In the genomic region with DNA sequence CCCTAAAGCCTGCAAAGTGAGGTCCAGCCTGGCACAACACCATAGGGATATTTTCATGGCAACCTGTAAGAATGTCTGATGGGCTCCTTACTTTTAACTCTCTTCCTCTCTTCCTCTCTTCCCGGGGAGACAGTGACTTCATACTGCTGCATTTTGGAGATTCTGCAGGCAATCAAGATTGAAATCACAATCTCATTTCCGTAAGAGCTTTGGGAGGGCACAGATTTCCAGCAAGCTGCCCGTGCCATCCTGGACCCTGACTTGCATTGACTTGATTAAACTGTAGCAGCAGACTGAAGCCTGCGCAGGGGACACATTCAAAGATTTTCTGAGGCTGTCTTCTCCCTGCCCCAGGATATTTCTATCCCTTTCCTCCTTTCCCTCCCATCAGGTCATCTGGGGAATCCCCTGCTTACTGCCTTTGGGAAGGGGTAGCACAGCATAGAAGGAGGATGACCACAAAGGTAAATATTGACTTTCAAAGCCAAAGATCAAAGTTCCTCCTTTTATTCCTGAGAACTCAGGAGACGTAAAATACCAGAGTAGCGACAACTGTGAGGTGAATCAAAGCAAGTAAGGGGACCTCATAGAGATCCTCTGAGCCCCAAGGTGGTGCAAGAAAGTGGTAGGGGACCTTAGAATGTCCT, we compare ENCODE assay signal across 1 cellular context.
TF ChIP-seq lines count a peak whose summit lies in the region.

No MANE protein-coding gene starts in this region.

TF ChIP-seq in HepG2, 621 proteins besides CTCF, POLR2A, EP300 and RAD21 (continued from another document and continues in another):
- no peak for TF ChIP-seq ZNF562 (CRISPR knock-in tag; IDR thresholded peaks at IDR 0.05; ENCODE audit: borderline replicate concordance)
- TF ChIP-seq, protein P1, sequence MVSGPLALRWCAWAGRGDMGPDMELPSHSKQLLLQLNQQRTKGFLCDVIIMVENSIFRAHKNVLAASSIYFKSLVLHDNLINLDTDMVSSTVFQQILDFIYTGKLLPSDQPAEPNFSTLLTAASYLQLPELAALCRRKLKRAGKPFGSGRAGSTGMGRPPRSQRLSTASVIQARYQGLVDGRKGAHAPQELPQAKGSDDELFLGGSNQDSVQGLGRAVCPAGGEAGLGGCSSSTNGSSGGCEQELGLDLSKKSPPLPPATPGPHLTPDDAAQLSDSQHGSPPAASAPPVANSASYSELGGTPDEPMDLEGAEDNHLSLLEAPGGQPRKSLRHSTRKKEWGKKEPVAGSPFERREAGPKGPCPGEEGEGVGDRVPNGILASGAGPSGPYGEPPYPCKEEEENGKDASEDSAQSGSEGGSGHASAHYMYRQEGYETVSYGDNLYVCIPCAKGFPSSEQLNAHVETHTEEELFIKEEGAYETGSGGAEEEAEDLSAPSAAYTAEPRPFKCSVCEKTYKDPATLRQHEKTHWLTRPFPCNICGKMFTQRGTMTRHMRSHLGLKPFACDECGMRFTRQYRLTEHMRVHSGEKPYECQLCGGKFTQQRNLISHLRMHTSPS (CRISPR knock-in tag; IDR thresholded peaks at IDR 0.05; ENCODE audit: low read depth), result no peak
- TF ChIP-seq TARDBP (CRISPR knock-in tag; IDR thresholded peaks at IDR 0.05), result no peak
- no peak for TF ChIP-seq TP53 (CRISPR knock-in tag; conservative IDR thresholded peaks at IDR 0.05)
- TF ChIP-seq ZNF263 (CRISPR knock-in tag; IDR thresholded peaks at IDR 0.05), result no peak
- TF ChIP-seq MAFK (conservative IDR thresholded peaks at IDR 0.05 in 1 of 2, IDR thresholded peaks at IDR 0.05 in 1 of 2; ENCODE audit: low read length in 2 of 2), result no peak
- TF ChIP-seq HNRNPUL1 (IDR thresholded peaks at IDR 0.05; ENCODE audit: low read depth, low read length), result no peak
- TF ChIP-seq ZNF335 (CRISPR knock-in tag; IDR thresholded peaks at IDR 0.05), result no peak
- TF ChIP-seq ZNF589 (CRISPR knock-in tag; conservative IDR thresholded peaks at IDR 0.05), result no peak
- no peak for TF ChIP-seq RBM39 (IDR thresholded peaks at IDR 0.05; ENCODE audit: low read depth, low read length, poor library complexity, severe bottlenecking)
- no peak for TF ChIP-seq PHF8 (CRISPR knock-in tag; IDR thresholded peaks at IDR 0.05)
- peak; percentile 92 for TF ChIP-seq FOXA3 (CRISPR knock-in tag; IDR thresholded peaks at IDR 0.05)
- no peak for TF ChIP-seq HOXA9 (CRISPR knock-in tag; IDR thresholded peaks at IDR 0.05; ENCODE audit: borderline replicate concordance)
- no peak for TF ChIP-seq ZNF180 (CRISPR knock-in tag; IDR thresholded peaks at IDR 0.05; ENCODE audit: borderline replicate concordance, low read depth)
- TF ChIP-seq ZNF792 (CRISPR knock-in tag; IDR thresholded peaks at IDR 0.05), result no peak
- TF ChIP-seq, protein P2, sequence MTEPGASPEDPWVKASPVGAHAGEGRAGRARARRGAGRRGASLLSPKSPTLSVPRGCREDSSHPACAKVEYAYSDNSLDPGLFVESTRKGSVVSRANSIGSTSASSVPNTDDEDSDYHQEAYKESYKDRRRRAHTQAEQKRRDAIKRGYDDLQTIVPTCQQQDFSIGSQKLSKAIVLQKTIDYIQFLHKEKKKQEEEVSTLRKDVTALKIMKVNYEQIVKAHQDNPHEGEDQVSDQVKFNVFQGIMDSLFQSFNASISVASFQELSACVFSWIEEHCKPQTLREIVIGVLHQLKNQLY (CRISPR knock-in tag; IDR thresholded peaks at IDR 0.05), result no peak
- no peak for TF ChIP-seq ZSCAN21 (CRISPR knock-in tag; IDR thresholded peaks at IDR 0.05; ENCODE audit: borderline replicate concordance)
- no peak for TF ChIP-seq ZBTB3 (CRISPR knock-in tag; IDR thresholded peaks at IDR 0.05; ENCODE audit: borderline replicate concordance, low read depth)
- no peak for TF ChIP-seq GABPB1 (CRISPR knock-in tag; IDR thresholded peaks at IDR 0.05)
- no peak for TF ChIP-seq ZNF773 (CRISPR knock-in tag; IDR thresholded peaks at IDR 0.05; ENCODE audit: borderline replicate concordance)
- TF ChIP-seq MIER3 (CRISPR knock-in tag; IDR thresholded peaks at IDR 0.05; ENCODE audit: borderline replicate concordance), result no peak
- TF ChIP-seq ZFP41 (CRISPR knock-in tag; IDR thresholded peaks at IDR 0.05; ENCODE audit: borderline replicate concordance), result no peak
- no peak for TF ChIP-seq CBX2 (IDR thresholded peaks at IDR 0.05; ENCODE audit: low read depth, low read length)
- no peak for TF ChIP-seq CBX2 (CRISPR knock-in tag; IDR thresholded peaks at IDR 0.05; ENCODE audit: low read depth)
- no peak for TF ChIP-seq SMARCE1 (IDR thresholded peaks at IDR 0.05; ENCODE audit: borderline replicate concordance)
- no peak for TF ChIP-seq SAFB2 (CRISPR knock-in tag; IDR thresholded peaks at IDR 0.05; ENCODE audit: borderline replicate concordance, low read depth)
- TF ChIP-seq ZNF703 (CRISPR knock-in tag; IDR thresholded peaks at IDR 0.05; ENCODE audit: borderline replicate concordance), result no peak
- TF ChIP-seq ZNF7 (CRISPR knock-in tag; IDR thresholded peaks at IDR 0.05), result no peak
- TF ChIP-seq, protein P3, sequence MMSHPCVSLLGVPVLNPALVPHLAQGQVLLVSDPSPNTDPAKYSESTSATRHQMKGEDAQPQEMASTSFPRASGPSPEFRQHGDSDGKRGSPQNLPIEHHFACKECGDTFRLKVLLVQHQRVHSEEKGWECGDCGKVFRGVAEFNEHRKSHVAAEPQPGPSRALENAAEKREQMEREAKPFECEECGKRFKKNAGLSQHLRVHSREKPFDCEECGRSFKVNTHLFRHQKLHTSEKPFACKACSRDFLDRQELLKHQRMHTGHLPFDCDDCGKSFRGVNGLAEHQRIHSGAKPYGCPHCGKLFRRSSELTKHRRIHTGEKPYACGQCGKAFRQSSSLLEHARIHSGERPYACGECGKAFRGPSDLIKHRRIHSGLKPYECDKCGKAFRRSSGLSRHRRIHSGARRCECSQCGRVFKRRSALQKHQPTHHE (CRISPR knock-in tag; IDR thresholded peaks at IDR 0.05; ENCODE audit: borderline replicate concordance), result no peak
- TF ChIP-seq, protein P4, sequence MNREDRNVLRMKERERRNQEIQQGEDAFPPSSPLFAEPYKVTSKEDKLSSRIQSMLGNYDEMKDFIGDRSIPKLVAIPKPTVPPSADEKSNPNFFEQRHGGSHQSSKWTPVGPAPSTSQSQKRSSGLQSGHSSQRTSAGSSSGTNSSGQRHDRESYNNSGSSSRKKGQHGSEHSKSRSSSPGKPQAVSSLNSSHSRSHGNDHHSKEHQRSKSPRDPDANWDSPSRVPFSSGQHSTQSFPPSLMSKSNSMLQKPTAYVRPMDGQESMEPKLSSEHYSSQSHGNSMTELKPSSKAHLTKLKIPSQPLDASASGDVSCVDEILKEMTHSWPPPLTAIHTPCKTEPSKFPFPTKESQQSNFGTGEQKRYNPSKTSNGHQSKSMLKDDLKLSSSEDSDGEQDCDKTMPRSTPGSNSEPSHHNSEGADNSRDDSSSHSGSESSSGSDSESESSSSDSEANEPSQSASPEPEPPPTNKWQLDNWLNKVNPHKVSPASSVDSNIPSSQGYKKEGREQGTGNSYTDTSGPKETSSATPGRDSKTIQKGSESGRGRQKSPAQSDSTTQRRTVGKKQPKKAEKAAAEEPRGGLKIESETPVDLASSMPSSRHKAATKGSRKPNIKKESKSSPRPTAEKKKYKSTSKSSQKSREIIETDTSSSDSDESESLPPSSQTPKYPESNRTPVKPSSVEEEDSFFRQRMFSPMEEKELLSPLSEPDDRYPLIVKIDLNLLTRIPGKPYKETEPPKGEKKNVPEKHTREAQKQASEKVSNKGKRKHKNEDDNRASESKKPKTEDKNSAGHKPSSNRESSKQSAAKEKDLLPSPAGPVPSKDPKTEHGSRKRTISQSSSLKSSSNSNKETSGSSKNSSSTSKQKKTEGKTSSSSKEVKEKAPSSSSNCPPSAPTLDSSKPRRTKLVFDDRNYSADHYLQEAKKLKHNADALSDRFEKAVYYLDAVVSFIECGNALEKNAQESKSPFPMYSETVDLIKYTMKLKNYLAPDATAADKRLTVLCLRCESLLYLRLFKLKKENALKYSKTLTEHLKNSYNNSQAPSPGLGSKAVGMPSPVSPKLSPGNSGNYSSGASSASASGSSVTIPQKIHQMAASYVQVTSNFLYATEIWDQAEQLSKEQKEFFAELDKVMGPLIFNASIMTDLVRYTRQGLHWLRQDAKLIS (CRISPR knock-in tag; IDR thresholded peaks at IDR 0.05), result no peak
- TF ChIP-seq, protein P5, sequence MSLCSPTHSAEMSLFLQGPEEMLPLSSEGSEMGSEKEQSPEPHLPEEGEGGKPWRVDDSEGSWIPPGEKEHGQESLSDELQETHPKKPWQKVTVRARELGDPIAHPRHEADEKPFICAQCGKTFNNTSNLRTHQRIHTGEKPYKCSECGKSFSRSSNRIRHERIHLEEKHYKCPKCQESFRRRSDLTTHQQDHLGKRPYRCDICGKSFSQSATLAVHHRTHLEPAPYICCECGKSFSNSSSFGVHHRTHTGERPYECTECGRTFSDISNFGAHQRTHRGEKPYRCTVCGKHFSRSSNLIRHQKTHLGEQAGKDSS (CRISPR knock-in tag; IDR thresholded peaks at IDR 0.05; ENCODE audit: borderline replicate concordance, low read depth), result no peak
- TF ChIP-seq TGIF2 (CRISPR knock-in tag; IDR thresholded peaks at IDR 0.05), result no peak
- no peak for TF ChIP-seq POGZ (CRISPR knock-in tag; IDR thresholded peaks at IDR 0.05)
- no peak for TF ChIP-seq SNAPC2 (CRISPR knock-in tag; IDR thresholded peaks at IDR 0.05)
- TF ChIP-seq HNRNPK (IDR thresholded peaks at IDR 0.05; ENCODE audit: low read depth, low read length, poor library complexity, severe bottlenecking), result no peak
- no peak for TF ChIP-seq ZNF207 (IDR thresholded peaks at IDR 0.05; ENCODE audit: borderline replicate concordance)
- TF ChIP-seq KMT2B (CRISPR knock-in tag; IDR thresholded peaks at IDR 0.05), result no peak
- TF ChIP-seq ZNF251 (CRISPR knock-in tag; IDR thresholded peaks at IDR 0.05), result no peak
- TF ChIP-seq SP1 (IDR thresholded peaks at IDR 0.05), result no peak
- no peak for TF ChIP-seq SP1 (CRISPR knock-in tag; IDR thresholded peaks at IDR 0.05)
- TF ChIP-seq NKX3-1 (CRISPR knock-in tag; IDR thresholded peaks at IDR 0.05), result no peak
- no peak for TF ChIP-seq SSRP1 (CRISPR knock-in tag; IDR thresholded peaks at IDR 0.05)
- peak; percentile 36; the same call in 1 of the 2 replicates for TF ChIP-seq ZBTB7A (CRISPR knock-in tag; IDR thresholded peaks at IDR 0.05)
- TF ChIP-seq ETV6 (CRISPR knock-in tag; conservative IDR thresholded peaks at IDR 0.05), result no peak
- TF ChIP-seq, protein P6, sequence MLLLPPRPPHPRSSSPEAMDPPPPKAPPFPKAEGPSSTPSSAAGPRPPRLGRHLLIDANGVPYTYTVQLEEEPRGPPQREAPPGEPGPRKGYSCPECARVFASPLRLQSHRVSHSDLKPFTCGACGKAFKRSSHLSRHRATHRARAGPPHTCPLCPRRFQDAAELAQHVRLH (CRISPR knock-in tag; IDR thresholded peaks at IDR 0.05; ENCODE audit: borderline replicate concordance, low read depth), result no peak
- TF ChIP-seq ZNF567 (CRISPR knock-in tag; IDR thresholded peaks at IDR 0.05; ENCODE audit: borderline replicate concordance), result no peak
- TF ChIP-seq ZNF883 (CRISPR knock-in tag; IDR thresholded peaks at IDR 0.05; ENCODE audit: not compliant biosample characterization), result no peak
- no peak for TF ChIP-seq NFRKB (IDR thresholded peaks at IDR 0.05)
- TF ChIP-seq FOXM1 (CRISPR knock-in tag; IDR thresholded peaks at IDR 0.05), result no peak
- no peak for TF ChIP-seq ZNF839 (CRISPR knock-in tag; IDR thresholded peaks at IDR 0.05; ENCODE audit: borderline replicate concordance)
- 0 out of 2 replicates have a peak, but pooled peaks have one; percentile 35 for TF ChIP-seq ELF3 (CRISPR knock-in tag; IDR thresholded peaks at IDR 0.05)
- TF ChIP-seq, protein P7, sequence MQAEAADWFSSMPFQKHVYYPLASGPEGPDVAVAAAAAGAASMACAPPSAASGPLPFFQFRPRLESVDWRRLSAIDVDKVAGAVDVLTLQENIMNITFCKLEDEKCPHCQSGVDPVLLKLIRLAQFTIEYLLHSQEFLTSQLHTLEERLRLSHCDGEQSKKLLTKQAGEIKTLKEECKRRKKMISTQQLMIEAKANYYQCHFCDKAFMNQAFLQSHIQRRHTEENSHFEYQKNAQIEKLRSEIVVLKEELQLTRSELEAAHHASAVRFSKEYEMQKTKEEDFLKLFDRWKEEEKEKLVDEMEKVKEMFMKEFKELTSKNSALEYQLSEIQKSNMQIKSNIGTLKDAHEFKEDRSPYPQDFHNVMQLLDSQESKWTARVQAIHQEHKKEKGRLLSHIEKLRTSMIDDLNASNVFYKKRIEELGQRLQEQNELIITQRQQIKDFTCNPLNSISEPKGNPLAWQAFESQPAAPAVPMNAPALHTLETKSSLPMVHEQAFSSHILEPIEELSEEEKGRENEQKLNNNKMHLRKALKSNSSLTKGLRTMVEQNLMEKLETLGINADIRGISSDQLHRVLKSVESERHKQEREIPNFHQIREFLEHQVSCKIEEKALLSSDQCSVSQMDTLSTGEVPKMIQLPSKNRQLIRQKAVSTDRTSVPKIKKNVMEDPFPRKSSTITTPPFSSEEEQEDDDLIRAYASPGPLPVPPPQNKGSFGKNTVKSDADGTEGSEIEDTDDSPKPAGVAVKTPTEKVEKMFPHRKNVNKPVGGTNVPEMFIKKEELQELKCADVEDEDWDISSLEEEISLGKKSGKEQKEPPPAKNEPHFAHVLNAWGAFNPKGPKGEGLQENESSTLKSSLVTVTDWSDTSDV (CRISPR knock-in tag; IDR thresholded peaks at IDR 0.05), result no peak
- TF ChIP-seq, protein P8, sequence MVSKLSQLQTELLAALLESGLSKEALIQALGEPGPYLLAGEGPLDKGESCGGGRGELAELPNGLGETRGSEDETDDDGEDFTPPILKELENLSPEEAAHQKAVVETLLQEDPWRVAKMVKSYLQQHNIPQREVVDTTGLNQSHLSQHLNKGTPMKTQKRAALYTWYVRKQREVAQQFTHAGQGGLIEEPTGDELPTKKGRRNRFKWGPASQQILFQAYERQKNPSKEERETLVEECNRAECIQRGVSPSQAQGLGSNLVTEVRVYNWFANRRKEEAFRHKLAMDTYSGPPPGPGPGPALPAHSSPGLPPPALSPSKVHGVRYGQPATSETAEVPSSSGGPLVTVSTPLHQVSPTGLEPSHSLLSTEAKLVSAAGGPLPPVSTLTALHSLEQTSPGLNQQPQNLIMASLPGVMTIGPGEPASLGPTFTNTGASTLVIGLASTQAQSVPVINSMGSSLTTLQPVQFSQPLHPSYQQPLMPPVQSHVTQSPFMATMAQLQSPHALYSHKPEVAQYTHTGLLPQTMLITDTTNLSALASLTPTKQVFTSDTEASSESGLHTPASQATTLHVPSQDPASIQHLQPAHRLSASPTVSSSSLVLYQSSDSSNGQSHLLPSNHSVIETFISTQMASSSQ (IDR thresholded peaks at IDR 0.05; ENCODE audit: low read depth), result no peak
- TF ChIP-seq, protein P8 (CRISPR knock-in tag; IDR thresholded peaks at IDR 0.05; ENCODE audit: borderline replicate concordance), result no peak
- no peak for TF ChIP-seq ZNF746 (CRISPR knock-in tag; IDR thresholded peaks at IDR 0.05)
